ENCODE assay signal across 21 cellular contexts in genomic region chr11:3220101-3220500, GRCh38. TPM values are rescaled to one million over a fixed set of nuclear protein-coding genes. Genes with fewer than 3 reads are reported as not detected.
DNase-seq lines count a peak whose midpoint lies in the region; ATAC-seq and TF ChIP-seq lines count a peak whose summit lies in the region.
"Had no signal": no experiment of that assay in that cellular context is flagged by ENCODE, and none has a peak within 500 bp of the region (broad histone marks: within the 10 kb centered on the region; RNA-seq: fewer than 3 reads in every experiment).

No MANE protein-coding gene starts in this region.

- H3K36me3 Mint-ChIP-seq in activated naive CD8-positive, alpha-beta T cell treated with anti-CD3 and anti-CD28 coated beads, Interleukin-2, amount 10 ng/mL, durations not matched to agents 7 days and 5 days: no peaks in the 10 kb centered on the region
- H3K36me3 Mint-ChIP-seq in activated naive CD8-positive, alpha-beta T cell treated with anti-CD3 and anti-CD28 coated beads, Interleukin-2, amount 50 U/mL, for 24 hours (ENCODE audit: low read depth): no peaks in the 10 kb centered on the region
- H3K36me3 Mint-ChIP-seq: IgD-negative memory B cell had no signal

- TF ChIP-seq POLR2A in testis (IDR thresholded peaks at IDR 0.05): no peak

- H3K27me3 ChIP-seq in H7 (ENCODE audit: control insufficient read depth, insufficient read depth, low read length) (no peaks in the 10 kb centered on the region; the same call in 1 of the 2 replicates), testis (no peaks in the 10 kb centered on the region), mesendoderm (ENCODE audit: insufficient read depth, low read length, poor library complexity) (no peaks in the 10 kb centered on the region)

- no peak overlapping the region for H2BK120ac ChIP-seq in mesendoderm (ENCODE audit: low read depth, low read length)

- H3K9me3 Mint-ChIP-seq in activated naive CD8-positive, alpha-beta T cell treated with anti-CD3 and anti-CD28 coated beads, Interleukin-2, amount 10 ng/mL, durations not matched to agents 7 days and 5 days: no peaks in the 10 kb centered on the region
- no peaks in the 10 kb centered on the region for H3K9me3 Mint-ChIP-seq in activated naive CD8-positive, alpha-beta T cell treated with anti-CD3 and anti-CD28 coated beads, Interleukin-2, amount 50 U/mL, for 24 hours

- DNase-seq in activated naive CD8-positive, alpha-beta T cell treated with anti-CD3 and anti-CD28 coated beads, Interleukin-2, amount 10 ng/mL, durations not matched to agents 7 days and 5 days: peak; percentile 29
- DNase-seq in activated naive CD8-positive, alpha-beta T cell treated with anti-CD3 and anti-CD28 coated beads, Interleukin-2, amount 50 U/mL, for 24 hours: no peak
- DNase-seq in H7 (peak; percentile 47), left ventricle myocardium superior (peak; percentile 11), testis (peak; percentile 2), mesendoderm (no peak), cerebellar cortex (ENCODE audit: low spot score) (no peak), COLO668 (lab: John Stamatoyannopoulos, UW; ENCODE audit: unreplicated experiment) (no peak)
- DNase-seq: EL, Kasumi-1, MM.1S, NCI-H1092 treated with DMSO at 0.1 percent for 48 hours, NCI-H2107, NCI-H2227 treated with DMSO at 0.1 percent for 48 hours, NCI-H524 had no signal

- H3K18ac ChIP-seq in mesendoderm (ENCODE audit: low read length): no peak overlapping the region

- H3K79me2 ChIP-seq in mesendoderm (ENCODE audit: control insufficient read depth, insufficient read depth, low read length): no peaks in the 10 kb centered on the region

- no peak overlapping the region for H2BK15ac ChIP-seq in mesendoderm (replicated peaks; ENCODE audit: low read depth)

- intact Hi-C loops in left ventricle myocardium superior (cut with micrococcal nuclease): no loop called here
- intact Hi-C loops in testis (cut with DNase I; ENCODE audit: low total_unique reads): no loop called here

- no peak overlapping the region for H3K27ac ChIP-seq in testis
- H3K27ac ChIP-seq in mesendoderm (ENCODE audit: low read depth, low read length): no peak overlapping the region
- H3K27ac ChIP-seq: A549 had no signal

- TF ChIP-seq CTCF in testis (IDR thresholded peaks at IDR 0.05): no peak

- no peak overlapping the region for H3K4me3 Mint-ChIP-seq in activated naive CD8-positive, alpha-beta T cell treated with anti-CD3 and anti-CD28 coated beads, Interleukin-2, amount 10 ng/mL, durations not matched to agents 7 days and 5 days
- no peak overlapping the region for H3K4me3 Mint-ChIP-seq in activated naive CD8-positive, alpha-beta T cell treated with anti-CD3 and anti-CD28 coated beads, Interleukin-2, amount 50 U/mL, for 24 hours
- H3K4me3 Mint-ChIP-seq: IgD-negative memory B cell had no signal

- peaks cover 12% of the 10 kb centered on the region for H3K27me3 Mint-ChIP-seq in activated naive CD8-positive, alpha-beta T cell treated with anti-CD3 and anti-CD28 coated beads, Interleukin-2, amount 10 ng/mL, durations not matched to agents 7 days and 5 days
- H3K27me3 Mint-ChIP-seq in activated naive CD8-positive, alpha-beta T cell treated with anti-CD3 and anti-CD28 coated beads, Interleukin-2, amount 50 U/mL, for 24 hours: peaks cover 13% of the 10 kb centered on the region

- no peaks in the 10 kb centered on the region for H3K36me3 ChIP-seq in H7 (replicated peaks; ENCODE audit: control insufficient read depth, insufficient read depth, low read length)
- H3K36me3 ChIP-seq in testis (ENCODE audit: low read depth, missing control alignments): no peaks in the 10 kb centered on the region
- no peaks in the 10 kb centered on the region for H3K36me3 ChIP-seq in mesendoderm (ENCODE audit: control insufficient read depth, insufficient read depth, low read length)

- peaks cover 10% of the 10 kb centered on the region for H3K4me1 Mint-ChIP-seq in activated naive CD8-positive, alpha-beta T cell treated with anti-CD3 and anti-CD28 coated beads, Interleukin-2, amount 10 ng/mL, durations not matched to agents 7 days and 5 days
- H3K4me1 Mint-ChIP-seq in activated naive CD8-positive, alpha-beta T cell treated with anti-CD3 and anti-CD28 coated beads, Interleukin-2, amount 50 U/mL, for 24 hours: peaks cover 2% of the 10 kb centered on the region
- H3K4me1 Mint-ChIP-seq: IgD-negative memory B cell had no signal

- H3K79me1 ChIP-seq in mesendoderm (ENCODE audit: low read length): no peaks in the 10 kb centered on the region

- no peak overlapping the region for H3K23ac ChIP-seq in mesendoderm (ENCODE audit: low read length)

- no peaks in the 10 kb centered on the region for H3K4me1 ChIP-seq in testis
- H3K4me1 ChIP-seq in mesendoderm (ENCODE audit: control insufficient read depth, low read depth, low read length): no peaks in the 10 kb centered on the region
- H3K4me1 ChIP-seq: Caco-2 had no signal

- H4K8ac ChIP-seq in mesendoderm (ENCODE audit: low read depth, low read length): no peak overlapping the region

- POLR2A ChIA-PET in activated naive CD8-positive, alpha-beta T cell treated with anti-CD3 and anti-CD28 coated beads, Interleukin-2, amount 10 ng/mL, durations not matched to agents 7 days and 5 days (lab: Charles Lee): no interaction called here

- H2AK5ac ChIP-seq in mesendoderm (ENCODE audit: low read length): no peak overlapping the region

- H3K9ac ChIP-seq in mesendoderm (ENCODE audit: low read length): no peak overlapping the region

- no peak overlapping the region for H3K4ac ChIP-seq in mesendoderm (ENCODE audit: low read depth, low read length)

- H2BK5ac ChIP-seq in mesendoderm (ENCODE audit: low read length): no peak overlapping the region

- H3K56ac ChIP-seq in mesendoderm (ENCODE audit: low read length): no peak overlapping the region

- no peak overlapping the region for H3K4me3 ChIP-seq in H7 (ENCODE audit: insufficient read depth, low read depth, low read length)
- H3K4me3 ChIP-seq in testis: no peak overlapping the region
- no peak overlapping the region for H3K4me3 ChIP-seq in mesendoderm (ENCODE audit: low read length)
- H3K4me3 ChIP-seq: A549 had no signal

- no peak overlapping the region for H3K27ac Mint-ChIP-seq in activated naive CD8-positive, alpha-beta T cell treated with anti-CD3 and anti-CD28 coated beads, Interleukin-2, amount 10 ng/mL, durations not matched to agents 7 days and 5 days
- no peak overlapping the region for H3K27ac Mint-ChIP-seq in activated naive CD8-positive, alpha-beta T cell treated with anti-CD3 and anti-CD28 coated beads, Interleukin-2, amount 50 U/mL, for 24 hours
- H3K27ac Mint-ChIP-seq: IgD-negative memory B cell had no signal

- H3K4me2 ChIP-seq in mesendoderm (ENCODE audit: low read length): no peak overlapping the region
- H3K4me2 ChIP-seq: A549 had no signal

- no peak overlapping the region for H4K5ac ChIP-seq in mesendoderm (ENCODE audit: low read length)

- H3K9me3 ChIP-seq in testis: no peaks in the 10 kb centered on the region
- H3K9me3 ChIP-seq: A549, Caco-2 had no signal

- 72 to 86% methylated on average over 3 to 9 of the region's 11 CpGs for WGBS in testis, 2 donors
- WGBS in mesendoderm (ENCODE audit: extremely low coverage, insufficient coverage, low lambda C conversion rate): no CpG with 5 or more reads among the region's 11 CpGs

- ATAC-seq in activated naive CD8-positive, alpha-beta T cell treated with anti-CD3 and anti-CD28 coated beads, Interleukin-2, amount 10 ng/mL, durations not matched to agents 7 days and 5 days (ENCODE audit: low read depth): no peak
- no peak for ATAC-seq in activated naive CD8-positive, alpha-beta T cell treated with anti-CD3 and anti-CD28 coated beads, Interleukin-2, amount 50 U/mL, for 24 hours
- ATAC-seq in left ventricle myocardium superior: no peak
- ATAC-seq: A549, HCT116, Panc1 had no signal

RNA-seq across cellular contexts. Expression of gene MRGPRG, which starts 1.5 kb away (rescaled TPM):
- not detected for total RNA-seq in activated naive CD8-positive, alpha-beta T cell treated with anti-CD3 and anti-CD28 coated beads, Interleukin-2, amount 10 ng/mL, durations not matched to agents 7 days and 5 days
- not detected in 2 replicates for total RNA-seq in H7 (2014; rRNA removed; shearing (Covaris generic))
- total RNA-seq in left ventricle myocardium superior: not detected
- under 1 TPM in 1 of 2 donors, not detected in 1; 0.50 TPM for total RNA-seq in testis
- not detected for polyA plus RNA-seq in testis (ENCODE audit: insufficient read depth, low read depth, low replicate concordance)
- not detected for polyA plus RNA-seq in mesendoderm (2013, experiment 1 of 2)
- polyA plus RNA-seq in mesendoderm (2013, experiment 2 of 2): not detected
- total RNA-seq: Caco-2, HT1080 had no signal
- polyA plus RNA-seq: A549, IgD-negative memory B cell had no signal

RNA-seq across cellular contexts. Expression of gene MRGPRE, which starts 12.1 kb away (rescaled TPM):
- total RNA-seq in activated naive CD8-positive, alpha-beta T cell treated with anti-CD3 and anti-CD28 coated beads, Interleukin-2, amount 10 ng/mL, durations not matched to agents 7 days and 5 days: not detected
- total RNA-seq in H7 (2014; rRNA removed; shearing (Covaris generic)): not detected in 2 replicates
- 0.42 TPM for total RNA-seq in left ventricle myocardium superior
- 1 to 10 TPM in 1 of 2 donors, under 1 TPM in 1; 0.93 to 1.0 TPM for total RNA-seq in testis
- polyA plus RNA-seq in testis (ENCODE audit: insufficient read depth, low read depth, low replicate concordance): 0.30 TPM
- polyA plus RNA-seq in mesendoderm (2013, experiment 1 of 2): not detected
- polyA plus RNA-seq in mesendoderm (2013, experiment 2 of 2): 0.03 TPM
- total RNA-seq: Caco-2, HT1080 had no signal
- polyA plus RNA-seq: A549, IgD-negative memory B cell had no signal

RNA-seq across cellular contexts. Expression of gene OSBPL5, which starts 55.0 kb away (rescaled TPM):
- 10 to 100 TPM; 13.0 to 13.2 TPM for total RNA-seq in activated naive CD8-positive, alpha-beta T cell treated with anti-CD3 and anti-CD28 coated beads, Interleukin-2, amount 10 ng/mL, durations not matched to agents 7 days and 5 days
- total RNA-seq in H7 (2014; rRNA removed; shearing (Covaris generic)): 21.1 and 23.7 TPM in 2 replicates
- 15.9 TPM for total RNA-seq in left ventricle myocardium superior
- total RNA-seq in testis: 10 to 100 TPM; 13.2 to 18.1 TPM
- 8.9 TPM for polyA plus RNA-seq in testis (ENCODE audit: insufficient read depth, low read depth, low replicate concordance)
- polyA plus RNA-seq in mesendoderm (2013, experiment 1 of 2): 1.7 TPM
- polyA plus RNA-seq in mesendoderm (2013, experiment 2 of 2): 1.4 TPM

Comparison
In these comparisons a context has a peak if more than half of its experiments do, and no peak if none do; other contexts are left out.
1. DNase-seq: peak in activated naive CD8-positive, alpha-beta T cell treated with anti-CD3 and anti-CD28 coated beads, Interleukin-2, amount 10 ng/mL, durations not matched to agents 7 days and 5 days (single experiment), H7 (single experiment), left ventricle myocardium superior (single experiment) and testis (single experiment); none in activated naive CD8-positive, alpha-beta T cell treated with anti-CD3 and anti-CD28 coated beads, Interleukin-2, amount 50 U/mL, for 24 hours (single experiment), mesendoderm (single experiment), cerebellar cortex (single experiment) and COLO668 (single experiment).